21 cellular contexts compared by ENCODE assay signal in the genomic region with DNA sequence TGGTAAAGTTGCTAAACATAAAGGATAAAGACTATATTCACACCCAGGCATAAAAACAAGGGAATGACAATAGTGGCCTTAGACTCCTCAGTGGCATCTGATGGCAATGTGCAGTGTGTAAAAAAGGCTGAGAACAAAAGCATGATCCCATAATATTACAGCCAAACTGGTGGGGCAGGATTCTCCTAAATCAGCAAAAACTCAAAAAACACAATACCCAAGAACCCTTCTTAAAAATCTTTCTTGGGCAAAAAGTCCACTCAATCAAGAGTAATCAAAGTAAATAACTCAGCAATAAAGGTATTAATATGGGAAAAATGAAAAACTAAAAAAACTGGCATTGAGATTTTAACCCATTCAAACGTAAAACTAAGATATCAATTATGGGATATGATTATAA. TPM values are rescaled to one million over a fixed set of nuclear protein-coding genes. Genes with fewer than 3 reads are reported as not detected.
DNase-seq lines count a peak whose midpoint lies in the region; ATAC-seq and TF ChIP-seq lines count a peak whose summit lies in the region.
"Had no signal": no experiment of that assay in that cellular context is flagged by ENCODE, and none has a peak within 500 bp of the region (broad histone marks: within the 10 kb centered on the region; RNA-seq: fewer than 3 reads in every experiment).

No MANE protein-coding gene starts in this region.

- H3K4me3 ChIP-seq in SU-DHL-6 (ENCODE audit: insufficient read depth, low read length, poor library complexity, severe bottlenecking) (no peak overlapping the region), iPS-20b (ENCODE audit: low read length) (peak overlapping the region; percentile 93; the same call in 1 of the 2 replicates), upper lobe of right lung (no peak overlapping the region)

- H4K20me1 ChIP-seq in SU-DHL-6 (ENCODE audit: low read depth, low read length), result no peaks in the 10 kb centered on the region

- H3K27ac ChIP-seq in SU-DHL-6 (ENCODE audit: low read depth, low read length) (no peak overlapping the region), iPS-20b (ENCODE audit: low read length) (no peak overlapping the region), upper lobe of right lung (no peak overlapping the region)
- H3K27ac ChIP-seq: brain microvascular endothelial cell, foreskin keratinocyte, left lung, pancreas had no signal

- DNase-seq in stimulated activated naive CD8-positive, alpha-beta T cell treated with anti-CD3 and anti-CD28 coated beads, Interleukin-15, Interleukin-2, amounts not matched to agents 100 U/mL and 50 U/mL, for 24 hours, result no peak
- DNase-seq in GDM1 (lab: John Stamatoyannopoulos, UW), result no peak
- no peak for DNase-seq in NCI-H446 (lab: John Stamatoyannopoulos, UW)
- DNase-seq in upper lobe of right lung, result no peak
- DNase-seq: activated naive CD4-positive, alpha-beta T cell treated with anti-CD3 and anti-CD28 coated beads for 36 hours; AML-193; brain microvascular endothelial cell; cortex of kidney; DMS 273 treated with DMSO at 0.1 percent for 48 hours; foreskin keratinocyte; left lung; NCI-H1048; NCI-H2171; NCI-H774; pancreas; stimulated activated CD4-positive, alpha-beta T cell treated with anti-CD3 and anti-CD28 coated beads, Interleukin-4, amount 100 ng/mL, for 1 hour; stimulated activated CD8-positive, alpha-beta memory T cell treated with anti-CD3 and anti-CD28 coated beads, Interleukin-4, amount 100 ng/mL, for 48 hours had no signal

- ATAC-seq in stimulated activated naive CD8-positive, alpha-beta T cell treated with anti-CD3 and anti-CD28 coated beads, Interleukin-15, Interleukin-2, amounts not matched to agents 100 U/mL and 50 U/mL, for 24 hours, result no peak
- ATAC-seq in upper lobe of right lung (no peak), GM21825 (IDR thresholded peaks at IDR 0.05; ENCODE audit: unreplicated experiment) (no peak)
- ATAC-seq: foreskin keratinocyte, left lung, pancreas had no signal

- no peaks in the 10 kb centered on the region for H3K27me3 Mint-ChIP-seq in stimulated activated naive CD8-positive, alpha-beta T cell treated with anti-CD3 and anti-CD28 coated beads, Interleukin-15, Interleukin-2, amounts not matched to agents 100 ng/mL and 50 ng/mL, for 24 hours

- intact Hi-C loops in upper lobe of right lung (cut with DNase I), result no loop called here

- no peaks in the 10 kb centered on the region for H3K27me3 ChIP-seq in SU-DHL-6 (ENCODE audit: low read length)
- peaks cover 8% of the 10 kb centered on the region; the same call in 1 of the 2 replicates for H3K27me3 ChIP-seq in iPS-20b (ENCODE audit: insufficient read depth, low read length)
- no peaks in the 10 kb centered on the region for H3K27me3 ChIP-seq in upper lobe of right lung
- H3K27me3 ChIP-seq: brain microvascular endothelial cell, foreskin keratinocyte, left lung, pancreas had no signal

- H3K27ac Mint-ChIP-seq in stimulated activated naive CD8-positive, alpha-beta T cell treated with anti-CD3 and anti-CD28 coated beads, Interleukin-15, Interleukin-2, amounts not matched to agents 100 ng/mL and 50 ng/mL, for 24 hours, result no peak overlapping the region
- H3K27ac Mint-ChIP-seq: activated naive CD4-positive, alpha-beta T cell treated with anti-CD3 and anti-CD28 coated beads for 36 hours had no signal

- no peak overlapping the region for H2AFZ ChIP-seq in SU-DHL-6 (ENCODE audit: low read depth, low read length, severe bottlenecking)

- peaks cover 28% of the 10 kb centered on the region; the same call in 1 of the 2 replicates for H3K79me2 ChIP-seq in SU-DHL-6 (ENCODE audit: insufficient read depth, low read length)

- no peaks in the 10 kb centered on the region for H3K9me3 ChIP-seq in SU-DHL-6 (ENCODE audit: insufficient read depth, low read length)
- H3K9me3 ChIP-seq in iPS-20b (ENCODE audit: insufficient read depth, low read depth, low read length), result no peaks in the 10 kb centered on the region
- no peaks in the 10 kb centered on the region for H3K9me3 ChIP-seq in upper lobe of right lung
- H3K9me3 ChIP-seq: pancreas had no signal

- 0 out of 2 replicates have a peak, but pooled peaks cover 3% of the 10 kb centered on the region for H3K36me3 ChIP-seq in SU-DHL-6 (ENCODE audit: low read length)
- H3K36me3 ChIP-seq in iPS-20b (ENCODE audit: insufficient read depth, low read depth, low read length), result no peaks in the 10 kb centered on the region
- H3K36me3 ChIP-seq in upper lobe of right lung, result no peaks in the 10 kb centered on the region
- H3K36me3 ChIP-seq: left lung, pancreas had no signal

- peak overlapping the region; percentile 94 for H3K4me3 Mint-ChIP-seq in stimulated activated naive CD8-positive, alpha-beta T cell treated with anti-CD3 and anti-CD28 coated beads, Interleukin-15, Interleukin-2, amounts not matched to agents 100 ng/mL and 50 ng/mL, for 24 hours

- H3K4me1 Mint-ChIP-seq in stimulated activated naive CD8-positive, alpha-beta T cell treated with anti-CD3 and anti-CD28 coated beads, Interleukin-15, Interleukin-2, amounts not matched to agents 100 ng/mL and 50 ng/mL, for 24 hours (ENCODE audit: low read depth), result peaks cover 44% of the 10 kb centered on the region

- H3K9ac ChIP-seq in SU-DHL-6 (ENCODE audit: low read length), result no peak overlapping the region
- H3K9ac ChIP-seq in iPS-20b (ENCODE audit: low read depth, low read length), result no peak overlapping the region

- peaks cover 10% of the 10 kb centered on the region for H3K36me3 Mint-ChIP-seq in stimulated activated naive CD8-positive, alpha-beta T cell treated with anti-CD3 and anti-CD28 coated beads, Interleukin-15, Interleukin-2, amounts not matched to agents 100 ng/mL and 50 ng/mL, for 24 hours (ENCODE audit: low read depth)

- TF ChIP-seq CTCF in SU-DHL-6 (IDR thresholded peaks at IDR 0.05; ENCODE audit: insufficient read depth, low read length, poor library complexity, severe bottlenecking) (no peak), upper lobe of right lung (IDR thresholded peaks at IDR 0.05) (no peak)

- 0 out of 2 replicates have a peak, but pooled peaks cover 4% of the 10 kb centered on the region for H3F3A ChIP-seq in SU-DHL-6 (ENCODE audit: insufficient read depth)

- H3K4me1 ChIP-seq in iPS-20b (ENCODE audit: insufficient read depth, low read length), result peaks cover 14% of the 10 kb centered on the region
- peaks cover 8% of the 10 kb centered on the region for H3K4me1 ChIP-seq in upper lobe of right lung

- no peaks in the 10 kb centered on the region for H3K9me3 Mint-ChIP-seq in stimulated activated naive CD8-positive, alpha-beta T cell treated with anti-CD3 and anti-CD28 coated beads, Interleukin-15, Interleukin-2, amounts not matched to agents 100 ng/mL and 50 ng/mL, for 24 hours
- H3K9me3 Mint-ChIP-seq: activated naive CD4-positive, alpha-beta T cell treated with anti-CD3 and anti-CD28 coated beads for 36 hours had no signal

- H3K4me2 ChIP-seq in SU-DHL-6 (ENCODE audit: low read depth, low read length, poor library complexity, severe bottlenecking), result peak overlapping the region; percentile 90

- no peaks in the 10 kb centered on the region for H3K9me2 ChIP-seq in SU-DHL-6 (replicated peaks; ENCODE audit: insufficient read depth, low read length)

RNA-seq across cellular contexts. Expression of a gene that starts 1.6 kb away (rescaled TPM):
- total RNA-seq in upper lobe of right lung, result 33.0 TPM
